Comparison of ENCODE assay signal across 8 cellular contexts in genomic region chr3:170128259-170128976, GRCh38. TPM values are rescaled to one million over a fixed set of nuclear protein-coding genes. Genes with fewer than 3 reads are reported as not detected.
DNase-seq lines count a peak whose midpoint lies in the region; ATAC-seq and TF ChIP-seq lines count a peak whose summit lies in the region.

No MANE protein-coding gene starts in this region.

- DNase-seq in CD14-positive monocyte (ENCODE audit: low spot score) (no peak), SKM-1 treated with dmso at 0.1 percent for 144 hours (lab: John Stamatoyannopoulos, UW; ENCODE audit: unreplicated experiment) (peak; percentile 78), endodermal cell (no peak), glomerular visceral epithelial cell (ENCODE audit: extremely low spot score) (no peak), posterior vena cava (ENCODE audit: low spot score) (no peak)
- DNase-seq in stimulated activated effector memory CD8-positive, alpha-beta T cell treated with anti-CD3 and anti-CD28 coated beads, Interleukin-12 subunit alpha, Interleukin-12 subunit beta, amount 100 ng/mL, for 72 hours (ENCODE audit: low spot score in 2 of 2) = no peak

- WGBS in endodermal cell (ENCODE audit: insufficient coverage in 1 of 2, insufficient read length in 1 of 2), 2 experiments = 95% methylated on average over 4 of the region's 4 CpGs; no CpG with 5 or more reads in 1 of the 2 experiments

- no peaks in the 10 kb centered on the region for H3K4me1 ChIP-seq in endodermal cell (ENCODE audit: control insufficient read depth, insufficient read depth, low read length)

- TF ChIP-seq CTCF in CD14-positive monocyte (IDR thresholded peaks at IDR 0.05) = no peak
- TF ChIP-seq CTCF in endodermal cell (conservative IDR thresholded peaks at IDR 0.05) = no peak

- H3K27me3 ChIP-seq in endodermal cell (ENCODE audit: control insufficient read depth, insufficient read depth, low read length, poor library complexity, severe bottlenecking) = no peaks in the 10 kb centered on the region

- H3K36me3 ChIP-seq in endodermal cell (ENCODE audit: control insufficient read depth, insufficient read depth, low read length) = peaks cover 23% of the 10 kb centered on the region

- no peak overlapping the region for H3K9ac ChIP-seq in endodermal cell (ENCODE audit: extremely low read depth, low read length, poor library complexity, severe bottlenecking)

- peak; percentile 78 for ATAC-seq in GM19328 (IDR thresholded peaks at IDR 0.05; ENCODE audit: unreplicated experiment)
- peak; percentile 88 for ATAC-seq in HG03159 (IDR thresholded peaks at IDR 0.05; ENCODE audit: unreplicated experiment)
- peak; percentile 24 for ATAC-seq in stimulated activated effector memory CD8-positive, alpha-beta T cell treated with anti-CD3 and anti-CD28 coated beads, Interleukin-12 subunit alpha, Interleukin-12 subunit beta, amount 100 ng/mL, for 72 hours

- H3K4me3 Mint-ChIP-seq in CD14-positive monocyte = no peak overlapping the region
- H3K4me3 Mint-ChIP-seq in stimulated activated effector memory CD8-positive, alpha-beta T cell treated with anti-CD3 and anti-CD28 coated beads, Interleukin-12 subunit alpha, Interleukin-12 subunit beta, amount 100 ng/mL, for 72 hours = no peak overlapping the region
- no peak overlapping the region for H3K4me3 Mint-ChIP-seq in endodermal cell

- no peak overlapping the region for H3K27ac ChIP-seq in endodermal cell (ENCODE audit: low read depth, low read length)

- intact Hi-C loops in CD14-positive monocyte (cut with micrococcal nuclease) (no loop called here), posterior vena cava (cut with DNase I) (no loop called here)

- H3K9me3 Mint-ChIP-seq in CD14-positive monocyte (peaks cover 2 to 10% (median 9%) of the 10 kb centered on the region in 7 donors), endodermal cell (no peaks in the 10 kb centered on the region)
- H3K9me3 Mint-ChIP-seq in stimulated activated effector memory CD8-positive, alpha-beta T cell treated with anti-CD3 and anti-CD28 coated beads, Interleukin-12 subunit alpha, Interleukin-12 subunit beta, amount 100 ng/mL, for 72 hours = no peaks in the 10 kb centered on the region

- H3K4me3 ChIP-seq in endodermal cell (ENCODE audit: low read length) = no peak overlapping the region

- H3K4me1 Mint-ChIP-seq in CD14-positive monocyte (peaks cover 14% of the 10 kb centered on the region), endodermal cell (no peaks in the 10 kb centered on the region)
- peaks cover 11% of the 10 kb centered on the region for H3K4me1 Mint-ChIP-seq in stimulated activated effector memory CD8-positive, alpha-beta T cell treated with anti-CD3 and anti-CD28 coated beads, Interleukin-12 subunit alpha, Interleukin-12 subunit beta, amount 100 ng/mL, for 72 hours

- H3K36me3 Mint-ChIP-seq in CD14-positive monocyte (peaks cover 43 to 68% of the 10 kb centered on the region in 2 donors), endodermal cell (ENCODE audit: low read depth) (peaks cover 27% of the 10 kb centered on the region)
- H3K36me3 Mint-ChIP-seq in stimulated activated effector memory CD8-positive, alpha-beta T cell treated with anti-CD3 and anti-CD28 coated beads, Interleukin-12 subunit alpha, Interleukin-12 subunit beta, amount 100 ng/mL, for 72 hours = peaks cover 94% of the 10 kb centered on the region

- no peaks in the 10 kb centered on the region for H3K27me3 Mint-ChIP-seq in CD14-positive monocyte (ENCODE audit: low read depth in 3 of 3)
- no peaks in the 10 kb centered on the region for H3K27me3 Mint-ChIP-seq in endodermal cell (ENCODE audit: insufficient read depth)

- H3K9me3 ChIP-seq in endodermal cell (ENCODE audit: control insufficient read depth, low read length) = peaks cover 5% of the 10 kb centered on the region

- H3K27ac Mint-ChIP-seq in CD14-positive monocyte (peak overlapping the region; percentile 2 to 87 (median 55)), endodermal cell (no peak overlapping the region)
- peak overlapping the region; percentile 69 for H3K27ac Mint-ChIP-seq in stimulated activated effector memory CD8-positive, alpha-beta T cell treated with anti-CD3 and anti-CD28 coated beads, Interleukin-12 subunit alpha, Interleukin-12 subunit beta, amount 100 ng/mL, for 72 hours

RNA-seq across cellular contexts. Expression of gene PHC3, which starts 53.1 kb away (rescaled TPM):
- 10 to 100 TPM in 1 of 2 donors, 1 to 10 TPM in 1; 7.5 to 12.6 TPM for polyA plus RNA-seq in CD14-positive monocyte
- total RNA-seq in endodermal cell (10 to 100 TPM; 22.9 to 27.5 TPM), posterior vena cava (10 to 100 TPM; 84.5 to 85.6 TPM)
- polyA plus RNA-seq in endodermal cell (2013, experiment 1 of 2) = 17.9 TPM
- polyA plus RNA-seq in endodermal cell (2013, experiment 2 of 2) = 18.0 TPM

Comparison
In these comparisons a context has a peak if more than half of its experiments do, and no peak if none do; other contexts are left out.
1. ATAC-seq: peak in every context shown above with its lines; median percentile 88 in HG03159; 78 in GM19328; 24 in stimulated activated effector memory CD8-positive, alpha-beta T cell treated with anti-CD3 and anti-CD28 coated beads, Interleukin-12 subunit alpha, Interleukin-12 subunit beta, amount 100 ng/mL, for 72 hours.